In genomic region chr7:117019786-117020604, GRCh38 we compare ENCODE assay signal across 8 cellular contexts.
A peak's percentile ranks its signal among the peaks of the same experiment; 100 is the strongest.
DNase-seq lines count a peak whose midpoint lies in the region; ATAC-seq and TF ChIP-seq lines count a peak whose summit lies in the region.

No MANE protein-coding gene starts in this region.

- H3K4me1 Mint-ChIP-seq in activated T-cell treated with anti-CD3 and anti-CD28 coated beads, Interleukin-2, amount 50 U/mL, for 4 hours (ENCODE audit: low read depth), result peaks cover 20% of the 10 kb centered on the region

- H2AFZ ChIP-seq in hepatocyte, result peak overlapping the region; percentile 21

- no peak for TF ChIP-seq CTCF in astrocyte of the cerebellum (IDR thresholded peaks at IDR 0.05; ENCODE audit: low read depth, low read length, missing control alignments)
- no peak for TF ChIP-seq CTCF in hepatocyte (IDR thresholded peaks at IDR 0.05; ENCODE audit: poor library complexity)

- peak overlapping the region; percentile 86 for H3K27ac ChIP-seq in hepatocyte

- peak overlapping the region; percentile 75 for H3K4me2 ChIP-seq in hepatocyte

- no peaks in the 10 kb centered on the region for H3K27me3 ChIP-seq in hepatocyte

- H3K36me3 Mint-ChIP-seq in activated T-cell treated with anti-CD3 and anti-CD28 coated beads, Interleukin-2, amount 50 U/mL, for 4 hours (ENCODE audit: insufficient read depth), result no peaks in the 10 kb centered on the region

- H3K4me3 ChIP-seq in astrocyte of the cerebellum (ENCODE audit: low read depth, low read length) (peak overlapping the region; percentile 33), hepatocyte (peak overlapping the region; percentile 11)

- no peaks in the 10 kb centered on the region for H3K9me3 Mint-ChIP-seq in activated T-cell treated with anti-CD3 and anti-CD28 coated beads, Interleukin-2, amount 50 U/mL, for 4 hours

- no peaks in the 10 kb centered on the region for H3K27me3 Mint-ChIP-seq in activated T-cell treated with anti-CD3 and anti-CD28 coated beads, Interleukin-2, amount 50 U/mL, for 4 hours (ENCODE audit: low read depth)

- H3K79me2 ChIP-seq in hepatocyte, result peaks cover 83% of the 10 kb centered on the region

- WGBS in hepatocyte (ENCODE audit: low lambda C conversion rate, missing lambda C conversion rate), result 25% methylated on average over 18 of the region's 18 CpGs

- no peaks in the 10 kb centered on the region for H3K36me3 ChIP-seq in hepatocyte (replicated peaks; ENCODE audit: insufficient read depth, low read depth)

- in situ Hi-C loops in astrocyte of the cerebellum (cut with HindIII; ENCODE audit: low sequenced_read_pairs), result no loop called here

- no peaks in the 10 kb centered on the region for H4K20me1 ChIP-seq in hepatocyte (ENCODE audit: insufficient read depth, poor library complexity, severe bottlenecking)

- no peak overlapping the region for H3K4me3 Mint-ChIP-seq in activated T-cell treated with anti-CD3 and anti-CD28 coated beads, Interleukin-2, amount 50 U/mL, for 4 hours

- peaks cover 9% of the 10 kb centered on the region for H3K4me1 ChIP-seq in hepatocyte (ENCODE audit: insufficient read depth)

- peak; percentile 87 for DNase-seq in AG20443 (ENCODE audit: low spot score)
- peak; percentile 81 to 82 for DNase-seq in NCI-H1930 (lab: John Stamatoyannopoulos, UW)
- peak; percentile 84 for DNase-seq in astrocyte of the cerebellum (ENCODE audit: low read depth)
- peak; percentile 88 for DNase-seq in hepatocyte (ENCODE audit: low spot score)
- DNase-seq in retina, result peak; percentile 93
- DNase-seq in activated T-cell treated with anti-CD3 and anti-CD28 coated beads, Interleukin-2, amount 50 U/mL, for 4 hours, result no peak
- no peak for DNase-seq in KG1 (lab: John Stamatoyannopoulos, UW)

- no peaks in the 10 kb centered on the region for H3K9me3 ChIP-seq in hepatocyte (ENCODE audit: low read depth)

- ATAC-seq in activated T-cell treated with anti-CD3 and anti-CD28 coated beads, Interleukin-2, amount 50 U/mL, for 4 hours, result no peak
- ATAC-seq in HG03095 (IDR thresholded peaks at IDR 0.05; ENCODE audit: unreplicated experiment), result no peak

- H3K9me2 ChIP-seq in hepatocyte (replicated peaks; ENCODE audit: insufficient read depth), result no peaks in the 10 kb centered on the region

Comparison
In these comparisons a context has a peak if more than half of its experiments do, and no peak if none do; other contexts are left out.
1. DNase-seq: peak in AG20443 (single experiment), NCI-H1930 (2 of 2), astrocyte of the cerebellum (single experiment), hepatocyte (single experiment) and retina (single experiment); none in activated T-cell treated with anti-CD3 and anti-CD28 coated beads, Interleukin-2, amount 50 U/mL, for 4 hours (single experiment) and KG1 (single experiment).